ENCODE assay signal across 1 cellular context in the genomic region with DNA sequence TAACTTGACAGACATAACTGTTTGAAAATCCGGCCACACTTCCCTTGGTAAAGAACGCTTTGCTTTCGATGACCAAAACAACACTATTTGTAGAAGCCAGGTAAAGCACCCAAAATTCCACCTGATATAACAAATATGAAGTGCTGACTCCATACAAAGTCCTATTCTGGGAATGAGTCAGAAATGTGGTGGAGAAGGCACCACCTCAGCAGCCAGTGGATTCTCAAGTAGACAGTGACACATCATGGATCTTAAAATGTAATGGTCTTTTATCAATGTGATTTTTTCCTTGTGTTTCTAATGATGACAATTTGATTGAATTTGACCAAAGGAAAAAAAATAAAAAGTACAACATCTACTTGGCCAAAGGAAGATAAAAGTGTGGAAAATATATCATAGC.
A peak's percentile ranks its signal among the peaks of the same experiment; 100 is the strongest.
TF ChIP-seq lines count a peak whose summit lies in the region.

No MANE protein-coding gene starts in this region.

TF ChIP-seq in IMR-90, 13 proteins besides CTCF, POLR2A, EP300 and RAD21:
- TF ChIP-seq NFE2L2 (IDR thresholded peaks at IDR 0.05; ENCODE audit: low read depth, low read length) (0 out of 2 replicates have a peak, but pooled peaks have one; percentile 7), FOS (IDR thresholded peaks at IDR 0.05; ENCODE audit: low read depth, low read length) (no peak), MAFK (IDR thresholded peaks at IDR 0.05; ENCODE audit: low read depth, low read length) (peak; percentile 79), BHLHE40 (IDR thresholded peaks at IDR 0.05; ENCODE audit: low read depth, low read length) (peak; percentile 47; the same call in 1 of the 2 replicates)
- TF ChIP-seq, protein P1, sequence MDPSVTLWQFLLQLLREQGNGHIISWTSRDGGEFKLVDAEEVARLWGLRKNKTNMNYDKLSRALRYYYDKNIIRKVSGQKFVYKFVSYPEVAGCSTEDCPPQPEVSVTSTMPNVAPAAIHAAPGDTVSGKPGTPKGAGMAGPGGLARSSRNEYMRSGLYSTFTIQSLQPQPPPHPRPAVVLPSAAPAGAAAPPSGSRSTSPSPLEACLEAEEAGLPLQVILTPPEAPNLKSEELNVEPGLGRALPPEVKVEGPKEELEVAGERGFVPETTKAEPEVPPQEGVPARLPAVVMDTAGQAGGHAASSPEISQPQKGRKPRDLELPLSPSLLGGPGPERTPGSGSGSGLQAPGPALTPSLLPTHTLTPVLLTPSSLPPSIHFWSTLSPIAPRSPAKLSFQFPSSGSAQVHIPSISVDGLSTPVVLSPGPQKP (IDR thresholded peaks at IDR 0.05; ENCODE audit: borderline replicate concordance, low read depth, low read length): no peak
TF ChIP-seq in IMR-90: peak in this region for 3.
